Comparison of ENCODE assay signal across 25 cellular contexts in genomic region chr6:166240889-166241288, GRCh38.
DNase-seq lines count a peak whose midpoint lies in the region; ATAC-seq, FAIRE-seq and TF ChIP-seq lines count a peak whose summit lies in the region.
"Had no signal": no experiment of that assay in that cellular context is flagged by ENCODE, and none has a peak within 500 bp of the region (broad histone marks: within the 10 kb centered on the region; RNA-seq: fewer than 3 reads in every experiment).

No MANE protein-coding gene starts in this region.

- H3K4me1 ChIP-seq in GM23338 (ENCODE audit: insufficient read depth) (no peaks in the 10 kb centered on the region; the same call in 1 of the 2 replicates), K562 (replicated peaks in 1 of 2; ENCODE audit: control insufficient read depth in 2 of 2, insufficient read depth in 2 of 2, low read length in 2 of 2) (no peaks in the 10 kb centered on the region), neuronal stem cell (ENCODE audit: control insufficient read depth in 2 of 2, insufficient read depth in 1 of 2, low read depth in 1 of 2, low read length in 2 of 2) (no peaks in the 10 kb centered on the region)
- H3K4me1 ChIP-seq: A549, BE2C, HAP-1 had no signal

- no peak overlapping the region for H4K8ac ChIP-seq in neuronal stem cell (ENCODE audit: low read depth, low read length)

- H3K4me3 ChIP-seq in GM23338 (no peak overlapping the region), K562 (no peak overlapping the region), neuronal stem cell (ENCODE audit: low read length in 2 of 2) (no peak overlapping the region)
- H3K4me3 ChIP-seq: A549; BLaER1 treated with 17β-estradiol and CSF1 and Interleukin-3, amounts not matched to agents 10 nM and 100 nM; GM23248; HAP-1 had no signal

- H3F3A ChIP-seq in GM23338 (replicated peaks; ENCODE audit: low read depth), result 0 out of 2 replicates have a peak, but pooled peaks cover 4% of the 10 kb centered on the region

- H3K27me3 ChIP-seq in GM23338 (ENCODE audit: insufficient read depth), result no peaks in the 10 kb centered on the region
- H3K27me3 ChIP-seq in K562 (ENCODE audit: control insufficient read depth in 2 of 2, insufficient read depth in 2 of 2, low read length in 2 of 2), result peaks cover 53 to 69% of the 10 kb centered on the region in 2 experiments
- peaks cover 0 to 54% (median 0%) of the 10 kb centered on the region in 3 experiments for H3K27me3 ChIP-seq in neuronal stem cell (ENCODE audit: control insufficient read depth in 3 of 3, insufficient read depth in 3 of 3, low read depth in 1 of 3, low read length in 3 of 3)

- in situ Hi-C loops in K562 (cut with MboI), result no loop called here

- no peak overlapping the region for H3K9ac ChIP-seq in K562 (ENCODE audit: insufficient read depth in 1 of 2, low read depth in 2 of 2, low read length in 2 of 2)
- H3K9ac ChIP-seq in neuronal stem cell (ENCODE audit: low read depth, low read length, poor library complexity), result no peak overlapping the region
- H3K9ac ChIP-seq: BLaER1 treated with 17β-estradiol and CSF1 and Interleukin-3, amounts not matched to agents 10 nM and 100 nM; GM23248 had no signal

- no peak overlapping the region for H3K23ac ChIP-seq in neuronal stem cell (ENCODE audit: low read depth, low read length, poor library complexity)

- no peak overlapping the region for H3K18ac ChIP-seq in neuronal stem cell (ENCODE audit: low read length)

- no peaks in the 10 kb centered on the region for H3K9me3 Mint-ChIP-seq in activated naive CD4-positive, alpha-beta T cell treated with anti-CD3 and anti-CD28 coated beads, Interleukin-2, amount 50 U/mL, for 24 hours
- H3K9me3 Mint-ChIP-seq in GM23338, result no peaks in the 10 kb centered on the region
- H3K9me3 Mint-ChIP-seq: CD14-positive monocyte; CD4-positive, alpha-beta T cell; CD8-positive, alpha-beta memory T cell had no signal

- no peak for FAIRE-seq in K562 (lab: Jason Lieb, UNC)
- FAIRE-seq: A549, D721Med, G401.6, GM12892 had no signal

- no peak overlapping the region for H2BK12ac ChIP-seq in neuronal stem cell (ENCODE audit: low read length)

- BruUV-seq in K562 (replicated peaks; lab: Mats Ljungman, UMichigan), result no TSS peak

- H3K79me1 ChIP-seq in neuronal stem cell (ENCODE audit: low read depth, low read length), result no peaks in the 10 kb centered on the region

- H3K9me3 ChIP-seq in K562 (replicated peaks; ENCODE audit: control insufficient read depth, insufficient read depth, low read depth, low read length), result no peaks in the 10 kb centered on the region
- H3K9me3 ChIP-seq in neuronal stem cell (replicated peaks in 1 of 2; ENCODE audit: control insufficient read depth in 2 of 2, insufficient read depth in 1 of 2, low read depth in 1 of 2, low read length in 2 of 2), result no peaks in the 10 kb centered on the region
- H3K9me3 ChIP-seq: A549; BE2C; BLaER1 treated with 17β-estradiol and CSF1 and Interleukin-3, amounts not matched to agents 10 nM and 100 nM; HAP-1 had no signal

- no peaks in the 10 kb centered on the region for H3K9me2 ChIP-seq in GM23338 (ENCODE audit: insufficient read depth)

- H2BK15ac ChIP-seq in neuronal stem cell (ENCODE audit: low read length), result no peak overlapping the region

- no peak for TF ChIP-seq RAD21 in K562 (CRISPR knock-in tag; conservative IDR thresholded peaks at IDR 0.05 in 1 of 2, IDR thresholded peaks at IDR 0.05 in 1 of 2)

- POLR2A ChIA-PET in K562 (lab: Yijun Ruan, JAX), result no interaction called here

- no peak overlapping the region for H2BK120ac ChIP-seq in neuronal stem cell (ENCODE audit: low read depth, low read length)

- no peak overlapping the region for H3K27ac ChIP-seq in GM23338 (ENCODE audit: low read depth)
- no peak overlapping the region for H3K27ac ChIP-seq in K562 (ENCODE audit: extremely low read depth, low read depth, low read length)
- H3K27ac ChIP-seq in neuronal stem cell (replicated peaks; ENCODE audit: low read length), result no peak overlapping the region
- H3K27ac ChIP-seq: A549; BLaER1 treated with 17β-estradiol and CSF1 and Interleukin-3, amounts not matched to agents 10 nM and 100 nM; GM23248 had no signal

- H4K91ac ChIP-seq in neuronal stem cell (ENCODE audit: low read depth, low read length, poor library complexity), result no peak overlapping the region

- H3K79me2 ChIP-seq in GM23338 (replicated peaks; ENCODE audit: insufficient read depth) (no peaks in the 10 kb centered on the region), K562 (ENCODE audit: control insufficient read depth, insufficient read depth, low read length) (no peaks in the 10 kb centered on the region)

- intact Hi-C loops in K562 (cut with micrococcal nuclease), result no loop called here

- DNase-seq in activated naive CD4-positive, alpha-beta T cell treated with Interleukin-2 at 50 U/mL for 16 hours, result no peak
- DNase-seq in GM23338 (ENCODE audit: low spot score) (peak; percentile 32), K562 (ENCODE audit: extremely low read depth in 1 of 4, low spot score in 3 of 4) (no peak), neuronal stem cell (ENCODE audit: low spot score) (no peak), NCI-H2196 (lab: John Stamatoyannopoulos, UW; ENCODE audit: unreplicated experiment) (no peak)
- DNase-seq: 8988T; ACHN; AML-193; BE2C; CD4-positive, alpha-beta T cell; CD8-positive, alpha-beta memory T cell; DMS 273 treated with DMSO at 0.1 percent for 48 hours; DMS79; EL; GM23248; HFFc6 had no signal

- CTCF ChIA-PET in K562 (lab: Yijun Ruan, JAX; ENCODE audit: low intra/inter-chr PET ratio), result no interaction called here

- H3K4me3 Mint-ChIP-seq in activated naive CD4-positive, alpha-beta T cell treated with anti-CD3 and anti-CD28 coated beads, Interleukin-2, amount 50 U/mL, for 24 hours, result peak overlapping the region; percentile 43
- H3K4me3 Mint-ChIP-seq in GM23338, result no peak overlapping the region
- H3K4me3 Mint-ChIP-seq: CD14-positive monocyte; CD4-positive, alpha-beta T cell; CD8-positive, alpha-beta memory T cell; HFFc6 had no signal

- H3K36me3 Mint-ChIP-seq in activated naive CD4-positive, alpha-beta T cell treated with anti-CD3 and anti-CD28 coated beads, Interleukin-2, amount 50 U/mL, for 24 hours, result no peaks in the 10 kb centered on the region
- no peaks in the 10 kb centered on the region for H3K36me3 Mint-ChIP-seq in GM23338 (ENCODE audit: low read depth)
- H3K36me3 Mint-ChIP-seq: CD8-positive, alpha-beta memory T cell had no signal

- no peak overlapping the region for H3K27ac Mint-ChIP-seq in activated naive CD4-positive, alpha-beta T cell treated with anti-CD3 and anti-CD28 coated beads, Interleukin-2, amount 50 U/mL, for 24 hours
- no peak overlapping the region for H3K27ac Mint-ChIP-seq in GM23338
- H3K27ac Mint-ChIP-seq: CD4-positive, alpha-beta T cell; HFFc6 had no signal

- H3K4me2 ChIP-seq in GM23338 (no peak overlapping the region), K562 (ENCODE audit: insufficient read depth, low read length) (no peak overlapping the region), neuronal stem cell (ENCODE audit: insufficient read depth, low read length, poor library complexity, severe bottlenecking) (no peak overlapping the region)
- H3K4me2 ChIP-seq: A549; BLaER1 treated with 17β-estradiol and CSF1 and Interleukin-3, amounts not matched to agents 10 nM and 100 nM had no signal

- H4K20me1 ChIP-seq in GM23338 (replicated peaks; ENCODE audit: insufficient read depth) (no peaks in the 10 kb centered on the region), K562 (replicated peaks; ENCODE audit: control insufficient read depth, insufficient read depth, low read length) (no peaks in the 10 kb centered on the region)
- H4K20me1 ChIP-seq: BLaER1 treated with 17β-estradiol and CSF1 and Interleukin-3, amounts not matched to agents 10 nM and 100 nM had no signal

- H3K14ac ChIP-seq in neuronal stem cell (ENCODE audit: low read length), result no peak overlapping the region

- H3K4me1 Mint-ChIP-seq in activated naive CD4-positive, alpha-beta T cell treated with anti-CD3 and anti-CD28 coated beads, Interleukin-2, amount 50 U/mL, for 24 hours, result peaks cover 26% of the 10 kb centered on the region
- H3K4me1 Mint-ChIP-seq in GM23338, result peaks cover 14% of the 10 kb centered on the region

- no peaks in the 10 kb centered on the region for H3K36me3 ChIP-seq in GM23338 (ENCODE audit: insufficient read depth)
- no peaks in the 10 kb centered on the region for H3K36me3 ChIP-seq in K562 (ENCODE audit: control insufficient read depth, insufficient read depth, low read length)
- H3K36me3 ChIP-seq in neuronal stem cell (replicated peaks in 1 of 2; ENCODE audit: control insufficient read depth in 2 of 2, insufficient read depth in 2 of 2, low read length in 2 of 2), result no peaks in the 10 kb centered on the region
- H3K36me3 ChIP-seq: BE2C; BLaER1 treated with 17β-estradiol and CSF1 and Interleukin-3, amounts not matched to agents 10 nM and 100 nM; HAP-1 had no signal

- no peak overlapping the region for H2BK5ac ChIP-seq in neuronal stem cell (ENCODE audit: low read length)

- no peaks in the 10 kb centered on the region for H3K9me1 ChIP-seq in K562 (ENCODE audit: control insufficient read depth, insufficient read depth, low read length)

- no peaks in the 10 kb centered on the region for H3K27me3 Mint-ChIP-seq in activated naive CD4-positive, alpha-beta T cell treated with anti-CD3 and anti-CD28 coated beads, Interleukin-2, amount 50 U/mL, for 24 hours
- H3K27me3 Mint-ChIP-seq in GM23338 (ENCODE audit: insufficient read depth, low read depth, poor library complexity), result peaks cover 5% of the 10 kb centered on the region

- H2AK5ac ChIP-seq in neuronal stem cell (ENCODE audit: low read depth, low read length), result no peak overlapping the region

- 3% methylated on average over 8 of the region's 11 CpGs for WGBS in K562 (ENCODE audit: insufficient coverage, low coverage, missing lambda C conversion rate)
- 100% methylated on average over 1 of the region's 11 CpGs; no CpG with 5 or more reads in 1 of the 2 donors for WGBS in neuronal stem cell (ENCODE audit: extremely low coverage in 2 of 2, insufficient read length in 2 of 2, insufficient replicate concordance in 1 of 2), 2 donors

- no peak overlapping the region for H3K4ac ChIP-seq in neuronal stem cell (ENCODE audit: low read length)

- H2AFZ ChIP-seq in GM23338, result peak overlapping the region; percentile 69; the same call in 1 of the 2 replicates
- no peak overlapping the region for H2AFZ ChIP-seq in K562 (ENCODE audit: low read depth, low read length)
- peak overlapping the region; percentile 22 for H2AFZ ChIP-seq in neuronal stem cell (ENCODE audit: low read length)
- H2AFZ ChIP-seq: GM23248 had no signal

- ATAC-seq in GM23338, result peak; percentile 68
- peak; percentile 33; the same call in 2 of the 3 replicates for ATAC-seq in K562
- no peak for ATAC-seq in GM19351 (IDR thresholded peaks at IDR 0.05; ENCODE audit: unreplicated experiment)
- ATAC-seq: A549 had no signal

- TF ChIP-seq POLR2A in K562 (conservative IDR thresholded peaks at IDR 0.05), result no peak

- TF ChIP-seq CTCF in GM23338 (conservative IDR thresholded peaks at IDR 0.05; ENCODE audit: low read depth in 2 of 2), result no peak; a peak in 1 of 4 replicates
- no peak for TF ChIP-seq CTCF in K562 (IDR thresholded peaks at IDR 0.05 in 2 of 3, conservative IDR thresholded peaks at IDR 0.05 in 1 of 3; ENCODE audit: insufficient read depth in 2 of 3, low read depth in 1 of 3, low read length in 3 of 3)

- no peak for TF ChIP-seq EP300 in K562 (IDR thresholded peaks at IDR 0.05; ENCODE audit: low read length)

TF ChIP-seq in GM23338, 12 proteins besides CTCF, POLR2A, EP300 and RAD21 (continues in another document):
- no peak for TF ChIP-seq CREB1 (CRISPR knock-in tag; IDR thresholded peaks at IDR 0.05; ENCODE audit: low read depth)

TF ChIP-seq in K562, 482 proteins besides CTCF, POLR2A, EP300 and RAD21 (continues in another document):
- no peak for TF ChIP-seq TGIF2 (CRISPR knock-in tag; IDR thresholded peaks at IDR 0.05)
